In the genomic region with DNA sequence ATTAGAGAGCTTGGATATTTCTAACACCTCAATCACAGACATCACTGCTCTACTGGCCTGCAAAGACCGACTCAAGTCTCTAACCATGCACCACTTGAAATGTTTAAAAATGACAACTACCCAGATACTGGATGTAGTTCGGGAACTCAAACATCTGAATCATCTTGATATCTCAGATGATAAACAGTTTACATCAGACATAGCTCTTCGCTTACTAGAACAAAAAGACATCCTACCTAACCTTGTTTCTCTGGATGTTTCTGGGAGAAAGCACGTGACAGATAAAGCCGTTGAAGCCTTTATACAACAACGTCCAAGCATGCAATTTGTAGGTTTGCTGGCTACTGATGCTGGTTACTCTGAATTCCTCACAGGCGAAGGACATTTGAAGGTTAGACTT, we compare ENCODE assay signal across 1 cellular context.
TF ChIP-seq lines count a peak whose summit lies in the region.

No MANE protein-coding gene starts in this region.

TF ChIP-seq in IMR-90, 13 proteins besides CTCF, POLR2A, EP300 and RAD21:
- 0 out of 2 replicates have a peak, but pooled peaks have one; percentile 21 for TF ChIP-seq FOS (IDR thresholded peaks at IDR 0.05; ENCODE audit: low read depth, low read length)
- TF ChIP-seq, protein P1, sequence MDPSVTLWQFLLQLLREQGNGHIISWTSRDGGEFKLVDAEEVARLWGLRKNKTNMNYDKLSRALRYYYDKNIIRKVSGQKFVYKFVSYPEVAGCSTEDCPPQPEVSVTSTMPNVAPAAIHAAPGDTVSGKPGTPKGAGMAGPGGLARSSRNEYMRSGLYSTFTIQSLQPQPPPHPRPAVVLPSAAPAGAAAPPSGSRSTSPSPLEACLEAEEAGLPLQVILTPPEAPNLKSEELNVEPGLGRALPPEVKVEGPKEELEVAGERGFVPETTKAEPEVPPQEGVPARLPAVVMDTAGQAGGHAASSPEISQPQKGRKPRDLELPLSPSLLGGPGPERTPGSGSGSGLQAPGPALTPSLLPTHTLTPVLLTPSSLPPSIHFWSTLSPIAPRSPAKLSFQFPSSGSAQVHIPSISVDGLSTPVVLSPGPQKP (IDR thresholded peaks at IDR 0.05; ENCODE audit: borderline replicate concordance, low read depth, low read length): no peak
- TF ChIP-seq CEBPB (IDR thresholded peaks at IDR 0.05; ENCODE audit: low read depth, low read length): no peak
- 0 out of 2 replicates have a peak, but pooled peaks have one; percentile 11 for TF ChIP-seq MXI1 (IDR thresholded peaks at IDR 0.05; ENCODE audit: borderline replicate concordance, low read depth, low read length)
- TF ChIP-seq BHLHE40 (IDR thresholded peaks at IDR 0.05; ENCODE audit: low read depth, low read length): peak; percentile 88
- TF ChIP-seq, protein P2, sequence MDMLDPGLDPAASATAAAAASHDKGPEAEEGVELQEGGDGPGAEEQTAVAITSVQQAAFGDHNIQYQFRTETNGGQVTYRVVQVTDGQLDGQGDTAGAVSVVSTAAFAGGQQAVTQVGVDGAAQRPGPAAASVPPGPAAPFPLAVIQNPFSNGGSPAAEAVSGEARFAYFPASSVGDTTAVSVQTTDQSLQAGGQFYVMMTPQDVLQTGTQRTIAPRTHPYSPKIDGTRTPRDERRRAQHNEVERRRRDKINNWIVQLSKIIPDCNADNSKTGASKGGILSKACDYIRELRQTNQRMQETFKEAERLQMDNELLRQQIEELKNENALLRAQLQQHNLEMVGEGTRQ (IDR thresholded peaks at IDR 0.05; ENCODE audit: low read depth, low read length): peak; percentile 70
